In genomic region chr12:69405466-69405865, GRCh38 we compare ENCODE assay signal across 1 cellular context.
TF ChIP-seq lines count a peak whose summit lies in the region.

No MANE protein-coding gene starts in this region.

TF ChIP-seq in IMR-90, 13 proteins besides CTCF, POLR2A, EP300 and RAD21 (continued from another document):
- no peak for TF ChIP-seq ELK1 (IDR thresholded peaks at IDR 0.05; ENCODE audit: borderline replicate concordance, low read depth, low read length)
- 0 out of 2 replicates have a peak, but pooled peaks have one; percentile 26 for TF ChIP-seq CEBPB (IDR thresholded peaks at IDR 0.05; ENCODE audit: low read depth, low read length)
- TF ChIP-seq FOS (IDR thresholded peaks at IDR 0.05; ENCODE audit: low read depth, low read length): peak; percentile 99
